In the genomic region with DNA sequence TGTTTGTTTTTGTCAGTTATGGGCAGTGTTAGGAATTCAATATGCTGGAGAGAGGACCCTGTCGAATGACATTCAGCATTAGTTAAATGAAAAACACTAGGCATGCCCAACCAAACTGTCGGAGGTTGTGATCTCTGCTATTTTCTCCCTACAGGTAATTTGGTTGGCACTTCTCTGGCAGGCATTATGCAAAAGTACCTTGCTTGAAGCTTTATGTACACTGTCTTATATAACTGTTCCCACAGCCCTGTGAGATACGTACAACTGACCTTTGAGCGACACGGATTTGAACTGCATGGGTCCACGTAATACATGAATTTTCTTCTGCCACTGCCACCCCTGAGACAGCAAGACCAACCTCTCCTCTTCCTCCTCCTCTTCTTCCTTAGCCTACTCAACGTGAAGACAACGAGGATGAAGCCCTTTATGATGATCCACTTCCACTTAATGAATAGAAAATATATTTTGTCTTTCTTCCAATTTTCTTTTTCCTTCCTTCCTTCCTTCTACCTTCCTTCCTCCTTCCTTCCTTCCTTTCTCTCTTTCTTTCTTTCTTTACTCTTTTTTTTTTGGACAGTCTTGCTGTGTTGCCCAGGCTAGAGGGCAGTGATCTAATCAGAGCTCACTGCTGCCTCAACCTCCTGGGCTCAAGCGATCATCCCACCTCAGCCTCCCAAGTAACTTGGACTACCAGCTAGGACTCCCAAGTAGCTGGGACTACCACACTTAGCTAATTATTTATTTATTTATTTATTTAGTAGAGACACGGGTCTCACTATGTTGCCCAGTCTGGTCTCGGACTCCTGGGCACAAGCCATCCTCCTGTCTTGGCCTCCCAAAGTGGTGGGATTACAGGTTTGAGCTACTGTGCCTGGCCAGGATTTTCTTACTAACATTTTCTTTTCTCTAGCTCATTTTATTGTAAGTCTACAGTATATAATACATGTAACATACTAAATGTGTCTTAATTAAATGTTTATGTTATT, we compare ENCODE assay signal across 1 cellular context.
TF ChIP-seq lines count a peak whose summit lies in the region.

No MANE protein-coding gene starts in this region.

TF ChIP-seq in HepG2, 621 proteins besides CTCF, POLR2A, EP300 and RAD21 (continued from another document and continues in another):
- TF ChIP-seq, protein P1, sequence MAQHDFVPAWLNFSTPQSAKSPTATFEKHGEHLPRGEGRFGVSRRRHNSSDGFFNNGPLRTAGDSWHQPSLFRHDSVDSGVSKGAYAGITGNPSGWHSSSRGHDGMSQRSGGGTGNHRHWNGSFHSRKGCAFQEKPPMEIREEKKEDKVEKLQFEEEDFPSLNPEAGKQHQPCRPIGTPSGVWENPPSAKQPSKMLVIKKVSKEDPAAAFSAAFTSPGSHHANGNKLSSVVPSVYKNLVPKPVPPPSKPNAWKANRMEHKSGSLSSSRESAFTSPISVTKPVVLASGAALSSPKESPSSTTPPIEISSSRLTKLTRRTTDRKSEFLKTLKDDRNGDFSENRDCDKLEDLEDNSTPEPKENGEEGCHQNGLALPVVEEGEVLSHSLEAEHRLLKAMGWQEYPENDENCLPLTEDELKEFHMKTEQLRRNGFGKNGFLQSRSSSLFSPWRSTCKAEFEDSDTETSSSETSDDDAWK (CRISPR knock-in tag; IDR thresholded peaks at IDR 0.05), result no peak
- TF ChIP-seq ZSCAN31 (CRISPR knock-in tag; IDR thresholded peaks at IDR 0.05; ENCODE audit: low read depth), result no peak
- TF ChIP-seq TAF15 (IDR thresholded peaks at IDR 0.05; ENCODE audit: low read depth, low read length, poor library complexity, severe bottlenecking), result no peak
- TF ChIP-seq MXI1 (IDR thresholded peaks at IDR 0.05; ENCODE audit: borderline replicate concordance, low read depth, low read length), result no peak
- TF ChIP-seq RXRB (CRISPR knock-in tag; IDR thresholded peaks at IDR 0.05; ENCODE audit: borderline replicate concordance), result peak; percentile 95
- peak; percentile 2; the same call in 1 of the 2 replicates for TF ChIP-seq ZFP90 (CRISPR knock-in tag; IDR thresholded peaks at IDR 0.05; ENCODE audit: borderline replicate concordance)
- TF ChIP-seq SALL2 (CRISPR knock-in tag; IDR thresholded peaks at IDR 0.05), result 0 out of 2 replicates have a peak, but pooled peaks have one; percentile 19
- TF ChIP-seq HNF4A (CRISPR knock-in tag; IDR thresholded peaks at IDR 0.05), result peak; percentile 93
- TF ChIP-seq NFATC3 (CRISPR knock-in tag; IDR thresholded peaks at IDR 0.05), result no peak
- TF ChIP-seq KLF16 (CRISPR knock-in tag; IDR thresholded peaks at IDR 0.05), result peak in 1 of 2 experiments; percentile 64; a peak in 2 of 4 replicates
- TF ChIP-seq, protein P2, sequence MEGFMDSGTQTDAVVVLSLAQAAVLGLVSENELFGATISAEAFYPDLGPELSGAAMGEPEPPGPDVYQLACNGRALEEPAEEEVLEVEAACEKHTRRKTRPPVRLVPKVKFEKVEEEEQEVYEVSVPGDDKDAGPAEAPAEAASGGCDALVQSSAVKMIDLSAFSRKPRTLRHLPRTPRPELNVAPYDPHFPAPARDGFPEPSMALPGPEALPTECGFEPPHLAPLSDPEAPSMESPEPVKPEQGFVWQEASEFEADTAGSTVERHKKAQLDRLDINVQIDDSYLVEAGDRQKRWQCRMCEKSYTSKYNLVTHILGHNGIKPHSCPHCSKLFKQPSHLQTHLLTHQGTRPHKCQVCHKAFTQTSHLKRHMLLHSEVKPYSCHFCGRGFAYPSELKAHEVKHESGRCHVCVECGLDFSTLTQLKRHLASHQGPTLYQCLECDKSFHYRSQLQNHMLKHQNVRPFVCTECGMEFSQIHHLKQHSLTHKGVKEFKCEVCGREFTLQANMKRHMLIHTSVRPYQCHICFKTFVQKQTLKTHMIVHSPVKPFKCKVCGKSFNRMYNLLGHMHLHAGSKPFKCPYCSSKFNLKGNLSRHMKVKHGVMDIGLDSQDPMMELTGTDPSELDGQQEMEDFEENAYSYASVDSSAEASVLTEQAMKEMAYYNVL (CRISPR knock-in tag; IDR thresholded peaks at IDR 0.05; ENCODE audit: borderline replicate concordance), result peak; percentile 60
- TF ChIP-seq REPIN1 (CRISPR knock-in tag; IDR thresholded peaks at IDR 0.05; ENCODE audit: borderline replicate concordance, low read depth), result no peak
- peak; percentile 54; the same call in 1 of the 2 replicates for TF ChIP-seq THAP11 (CRISPR knock-in tag; IDR thresholded peaks at IDR 0.05)
- no peak for TF ChIP-seq ZNF678 (CRISPR knock-in tag; IDR thresholded peaks at IDR 0.05)
- no peak for TF ChIP-seq SMAD1 (CRISPR knock-in tag; IDR thresholded peaks at IDR 0.05; ENCODE audit: borderline replicate concordance, low read depth)
- no peak for TF ChIP-seq ZNF687 (CRISPR knock-in tag; IDR thresholded peaks at IDR 0.05)
- TF ChIP-seq, protein P3, sequence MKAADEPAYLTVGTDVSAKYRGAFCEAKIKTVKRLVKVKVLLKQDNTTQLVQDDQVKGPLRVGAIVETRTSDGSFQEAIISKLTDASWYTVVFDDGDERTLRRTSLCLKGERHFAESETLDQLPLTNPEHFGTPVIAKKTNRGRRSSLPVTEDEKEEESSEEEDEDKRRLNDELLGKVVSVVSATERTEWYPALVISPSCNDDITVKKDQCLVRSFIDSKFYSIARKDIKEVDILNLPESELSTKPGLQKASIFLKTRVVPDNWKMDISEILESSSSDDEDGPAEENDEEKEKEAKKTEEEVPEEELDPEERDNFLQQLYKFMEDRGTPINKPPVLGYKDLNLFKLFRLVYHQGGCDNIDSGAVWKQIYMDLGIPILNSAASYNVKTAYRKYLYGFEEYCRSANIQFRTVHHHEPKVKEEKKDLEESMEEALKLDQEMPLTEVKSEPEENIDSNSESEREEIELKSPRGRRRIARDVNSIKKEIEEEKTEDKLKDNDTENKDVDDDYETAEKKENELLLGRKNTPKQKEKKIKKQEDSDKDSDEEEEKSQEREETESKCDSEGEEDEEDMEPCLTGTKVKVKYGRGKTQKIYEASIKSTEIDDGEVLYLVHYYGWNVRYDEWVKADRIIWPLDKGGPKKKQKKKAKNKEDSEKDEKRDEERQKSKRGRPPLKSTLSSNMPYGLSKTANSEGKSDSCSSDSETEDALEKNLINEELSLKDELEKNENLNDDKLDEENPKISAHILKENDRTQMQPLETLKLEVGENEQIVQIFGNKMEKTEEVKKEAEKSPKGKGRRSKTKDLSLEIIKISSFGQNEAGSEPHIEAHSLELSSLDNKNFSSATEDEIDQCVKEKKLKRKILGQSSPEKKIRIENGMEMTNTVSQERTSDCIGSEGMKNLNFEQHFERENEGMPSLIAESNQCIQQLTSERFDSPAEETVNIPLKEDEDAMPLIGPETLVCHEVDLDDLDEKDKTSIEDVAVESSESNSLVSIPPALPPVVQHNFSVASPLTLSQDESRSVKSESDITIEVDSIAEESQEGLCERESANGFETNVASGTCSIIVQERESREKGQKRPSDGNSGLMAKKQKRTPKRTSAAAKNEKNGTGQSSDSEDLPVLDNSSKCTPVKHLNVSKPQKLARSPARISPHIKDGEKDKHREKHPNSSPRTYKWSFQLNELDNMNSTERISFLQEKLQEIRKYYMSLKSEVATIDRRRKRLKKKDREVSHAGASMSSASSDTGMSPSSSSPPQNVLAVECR (CRISPR knock-in tag; IDR thresholded peaks at IDR 0.05; ENCODE audit: borderline replicate concordance), result peak; percentile 31; the same call in 1 of the 2 replicates
- TF ChIP-seq, protein P4, sequence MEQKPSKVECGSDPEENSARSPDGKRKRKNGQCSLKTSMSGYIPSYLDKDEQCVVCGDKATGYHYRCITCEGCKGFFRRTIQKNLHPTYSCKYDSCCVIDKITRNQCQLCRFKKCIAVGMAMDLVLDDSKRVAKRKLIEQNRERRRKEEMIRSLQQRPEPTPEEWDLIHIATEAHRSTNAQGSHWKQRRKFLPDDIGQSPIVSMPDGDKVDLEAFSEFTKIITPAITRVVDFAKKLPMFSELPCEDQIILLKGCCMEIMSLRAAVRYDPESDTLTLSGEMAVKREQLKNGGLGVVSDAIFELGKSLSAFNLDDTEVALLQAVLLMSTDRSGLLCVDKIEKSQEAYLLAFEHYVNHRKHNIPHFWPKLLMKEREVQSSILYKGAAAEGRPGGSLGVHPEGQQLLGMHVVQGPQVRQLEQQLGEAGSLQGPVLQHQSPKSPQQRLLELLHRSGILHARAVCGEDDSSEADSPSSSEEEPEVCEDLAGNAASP (CRISPR knock-in tag; IDR thresholded peaks at IDR 0.05; ENCODE audit: borderline replicate concordance), result peak; percentile 92; the same call in 1 of the 2 replicates
- no peak for TF ChIP-seq ZBTB40 (IDR thresholded peaks at IDR 0.05)
- no peak for TF ChIP-seq ZBTB40 (CRISPR knock-in tag; IDR thresholded peaks at IDR 0.05)
- no peak for TF ChIP-seq PBX2 (CRISPR knock-in tag; IDR thresholded peaks at IDR 0.05)
- no peak for TF ChIP-seq SMARCC2 (IDR thresholded peaks at IDR 0.05)
- TF ChIP-seq FOXM1 (CRISPR knock-in tag; IDR thresholded peaks at IDR 0.05), result no peak
- no peak for TF ChIP-seq ZBTB1 (CRISPR knock-in tag; IDR thresholded peaks at IDR 0.05; ENCODE audit: borderline replicate concordance)
